In the genomic region with DNA sequence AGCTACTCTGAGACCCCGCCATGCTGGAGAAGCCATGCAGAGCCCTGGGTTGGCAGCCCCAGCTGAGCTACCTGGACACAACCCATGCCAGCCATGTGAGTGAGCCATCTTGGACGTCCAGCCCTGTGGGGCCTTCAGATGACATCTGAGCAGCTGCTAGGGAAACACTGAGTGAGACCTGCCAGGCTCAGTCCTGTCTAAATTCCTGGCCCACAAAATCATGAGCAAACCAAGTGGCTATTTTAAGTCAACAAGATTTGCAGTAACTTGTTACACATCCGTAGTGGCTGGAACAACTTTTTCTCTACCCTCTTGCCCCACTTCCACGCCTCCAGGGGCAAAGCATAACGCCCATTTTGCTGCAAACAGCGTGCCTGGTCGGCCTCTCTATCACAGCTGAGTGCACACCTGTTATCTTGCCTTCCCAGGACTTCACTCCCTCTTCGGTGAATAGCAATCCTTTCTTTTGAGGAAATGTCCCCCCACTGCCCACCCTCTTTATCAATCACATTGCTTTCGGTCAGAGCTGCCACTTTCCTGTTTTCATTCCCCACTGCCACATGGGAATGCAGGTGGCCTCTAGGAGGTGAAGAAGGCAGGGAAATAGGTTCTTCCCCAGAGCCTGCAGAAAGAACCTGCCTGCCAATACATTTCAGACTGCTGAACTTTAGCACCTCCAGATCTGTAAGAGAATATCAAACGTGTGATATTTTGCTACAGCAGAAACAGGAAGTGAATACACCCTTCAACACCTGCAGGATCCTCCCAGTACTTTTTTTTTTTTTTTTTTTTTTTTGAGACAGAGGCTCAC, we compare ENCODE assay signal across 11 cellular contexts. TPM values are rescaled to one million over a fixed set of nuclear protein-coding genes. Genes with fewer than 3 reads are reported as not detected.
A peak's percentile ranks its signal among the peaks of the same experiment; 100 is the strongest.
DNase-seq lines count a peak whose midpoint lies in the region; ATAC-seq, FAIRE-seq and TF ChIP-seq lines count a peak whose summit lies in the region.
"Had no signal": no experiment of that assay in that cellular context is flagged by ENCODE, and none has a peak within 500 bp of the region (broad histone marks: within the 10 kb centered on the region; RNA-seq: fewer than 3 reads in every experiment).

No MANE protein-coding gene starts in this region.

- H3K4me3 ChIP-seq in CD8-positive, alpha-beta memory T cell (ENCODE audit: low read length): peak overlapping the region; percentile 44
- H3K4me3 ChIP-seq in kidney (ENCODE audit: low read length in 2 of 2) (no peak overlapping the region), tibial artery (no peak overlapping the region)

- intact Hi-C loops in kidney (cut with DNase I) (no loop called here), Calu3 (cut with micrococcal nuclease; ENCODE audit: unreplicated experiment) (no loop called here), tibial artery (cut with DNase I; ENCODE audit: low total_unique reads) (no loop called here)

- POLR2A ChIA-PET in CD8-positive, alpha-beta memory T cell (lab: Charles Lee): interaction anchor here (0.6 to 1.7 kb wide), 2 partner anchors 15 to 293 kb away, joined by 4 to 9 read pairs; no protein-coding TSS in a partner anchor

- CTCF ChIA-PET in CD8-positive, alpha-beta memory T cell (lab: Charles Lee): interaction anchor here (0.9 to 1.1 kb wide), 2 partner anchors 15 to 21 kb away, joined by 3 read pairs; no protein-coding TSS in a partner anchor
- CTCF ChIA-PET in Calu3 (lab: Charles Lee): no interaction called here

- peak overlapping the region; percentile 87 to 99 (median 97) for H3K27ac Mint-ChIP-seq in CD8-positive, alpha-beta memory T cell
- H3K27ac Mint-ChIP-seq in T-helper 1 cell treated with Interleukin-12 subunit alpha and Interleukin-12 subunit beta and Interleukin-4 antibody, amounts not matched to agents 30 μg/mL and 1 μg/mL, for 36 hours: peak overlapping the region; percentile 77
- no peak overlapping the region for H3K27ac Mint-ChIP-seq in Calu3 (ENCODE audit: unreplicated experiment)

- H3K4me3 Mint-ChIP-seq in CD8-positive, alpha-beta memory T cell: peak overlapping the region; percentile 15 to 94 (median 84)
- H3K4me3 Mint-ChIP-seq in T-helper 1 cell treated with Interleukin-12 subunit alpha and Interleukin-12 subunit beta and Interleukin-4 antibody, amounts not matched to agents 30 μg/mL and 1 μg/mL, for 36 hours: peak overlapping the region; percentile 41
- H3K4me3 Mint-ChIP-seq in Calu3 (ENCODE audit: low read depth, unreplicated experiment): no peak overlapping the region

- H3K36me3 Mint-ChIP-seq in CD8-positive, alpha-beta memory T cell: peaks cover 0 to 2% (median 0%) of the 10 kb centered on the region in 3 donors
- peaks cover 2% of the 10 kb centered on the region for H3K36me3 Mint-ChIP-seq in T-helper 1 cell treated with Interleukin-12 subunit alpha and Interleukin-12 subunit beta and Interleukin-4 antibody, amounts not matched to agents 30 μg/mL and 1 μg/mL, for 36 hours (ENCODE audit: low read depth)
- H3K36me3 Mint-ChIP-seq in Calu3 (ENCODE audit: insufficient read depth, unreplicated experiment): no peaks in the 10 kb centered on the region

- H3K36me3 ChIP-seq in CD8-positive, alpha-beta memory T cell (ENCODE audit: insufficient read depth, low read length): no peaks in the 10 kb centered on the region
- H3K36me3 ChIP-seq in kidney (ENCODE audit: control insufficient read depth in 1 of 2, insufficient read depth in 2 of 2, low read length in 2 of 2) (no peaks in the 10 kb centered on the region), tibial artery (no peaks in the 10 kb centered on the region)

- BruUV-seq in Calu3 (replicated peaks; lab: Mats Ljungman, UMichigan): no TSS peak

- peaks cover 0 to 6% (median 0%) of the 10 kb centered on the region in 5 donors for H3K9me3 Mint-ChIP-seq in CD8-positive, alpha-beta memory T cell
- H3K9me3 Mint-ChIP-seq in T-helper 1 cell treated with Interleukin-12 subunit alpha and Interleukin-12 subunit beta and Interleukin-4 antibody, amounts not matched to agents 30 μg/mL and 1 μg/mL, for 36 hours: no peaks in the 10 kb centered on the region
- H3K9me3 Mint-ChIP-seq in Calu3 (ENCODE audit: low read depth, unreplicated experiment): no peaks in the 10 kb centered on the region

- no peaks in the 10 kb centered on the region for H3K27me3 Mint-ChIP-seq in CD8-positive, alpha-beta memory T cell
- no peaks in the 10 kb centered on the region for H3K27me3 Mint-ChIP-seq in T-helper 1 cell treated with Interleukin-12 subunit alpha and Interleukin-12 subunit beta and Interleukin-4 antibody, amounts not matched to agents 30 μg/mL and 1 μg/mL, for 36 hours (ENCODE audit: low read depth)
- H3K27me3 Mint-ChIP-seq in Calu3 (ENCODE audit: unreplicated experiment): no peaks in the 10 kb centered on the region

- H3K4me1 Mint-ChIP-seq in CD8-positive, alpha-beta memory T cell: peaks cover 42 to 58% (median 51%) of the 10 kb centered on the region in 3 donors
- peaks cover 15% of the 10 kb centered on the region for H3K4me1 Mint-ChIP-seq in T-helper 1 cell treated with Interleukin-12 subunit alpha and Interleukin-12 subunit beta and Interleukin-4 antibody, amounts not matched to agents 30 μg/mL and 1 μg/mL, for 36 hours (ENCODE audit: low read depth)
- H3K4me1 Mint-ChIP-seq in Calu3 (ENCODE audit: low read depth, unreplicated experiment): no peaks in the 10 kb centered on the region

- H3K9me3 ChIP-seq in CD8-positive, alpha-beta memory T cell (ENCODE audit: low read length): no peaks in the 10 kb centered on the region
- no peaks in the 10 kb centered on the region for H3K9me3 ChIP-seq in kidney (ENCODE audit: control insufficient read depth in 1 of 2, low read length in 2 of 2)
- H3K9me3 ChIP-seq in tibial artery: no peaks in the 10 kb centered on the region

- FAIRE-seq in kidney (lab: Jason Lieb, UNC): no peak

- ATAC-seq in GM19395 (IDR thresholded peaks at IDR 0.05; ENCODE audit: unreplicated experiment): peak; percentile 74

- no peak overlapping the region for H3K9ac ChIP-seq in kidney (ENCODE audit: low read length in 2 of 2)

- H3K27me3 ChIP-seq in CD8-positive, alpha-beta memory T cell (ENCODE audit: insufficient read depth, low read length, poor library complexity, severe bottlenecking): no peaks in the 10 kb centered on the region
- H3K27me3 ChIP-seq in tibial artery: peaks cover 0 to 14% of the 10 kb centered on the region in 2 donors

- peaks cover 46% of the 10 kb centered on the region for H3K4me1 ChIP-seq in CD8-positive, alpha-beta memory T cell (ENCODE audit: insufficient read depth, low read length)
- H3K4me1 ChIP-seq in kidney (ENCODE audit: control insufficient read depth in 1 of 2, insufficient read depth in 1 of 2, low read depth in 1 of 2, low read length in 2 of 2) (no peaks in the 10 kb centered on the region), tibial artery (no peaks in the 10 kb centered on the region)

- peak overlapping the region; percentile 13 for H3K27ac ChIP-seq in CD8-positive, alpha-beta memory T cell (ENCODE audit: low read depth, low read length)
- no peak overlapping the region for H3K27ac ChIP-seq in kidney (ENCODE audit: low read depth in 2 of 2, low read length in 2 of 2)
- no peak overlapping the region for H3K27ac ChIP-seq in tibial artery

- TF ChIP-seq CTCF in kidney (IDR thresholded peaks at IDR 0.05; ENCODE audit: borderline replicate concordance, extremely low read depth, insufficient read depth) (no peak), Calu3 (IDR thresholded peaks at IDR 0.05; ENCODE audit: unreplicated experiment) (no peak), tibial artery (IDR thresholded peaks at IDR 0.05) (no peak)

- peak in 2 of 5 donors; percentile 56 to 66 for DNase-seq in CD8-positive, alpha-beta memory T cell
- peak; percentile 43 for DNase-seq in kidney
- no peak for DNase-seq in COLO829 (ENCODE audit: low spot score)
- no peak for DNase-seq in Calu3
- no peak for DNase-seq in tibial artery
- DNase-seq in NK-92 (lab: John Stamatoyannopoulos, UW; ENCODE audit: unreplicated experiment): no peak
- DNase-seq: NCI-H1417 had no signal

RNA-seq across cellular contexts. Expression of a gene that starts 7.4 kb away (rescaled TPM):
- under 1 TPM; 0.22 TPM for total RNA-seq in CD8-positive, alpha-beta memory T cell
- 0.81 TPM for polyA plus RNA-seq in CD8-positive, alpha-beta memory T cell
- total RNA-seq in kidney (7.6 TPM), Calu3 (2022) (not detected in 2 replicates)
- 0.37 TPM for polyA plus RNA-seq in kidney (ENCODE audit: insufficient read depth, low read depth, low replicate concordance)
- total RNA-seq: kidney epithelial cell; T-helper 2 cell treated with Interferon-gamma antibody and Interleukin-4, amounts not matched to agents 100 ng/mL and 5 ng/mL, for 36 hours had no signal

RNA-seq across cellular contexts. Expression of a gene that starts 40.0 kb away (rescaled TPM):
- 10 to 100 TPM; 60.9 to 64.0 TPM for total RNA-seq in CD8-positive, alpha-beta memory T cell
- polyA plus RNA-seq in CD8-positive, alpha-beta memory T cell: 44.4 TPM
- total RNA-seq in kidney (47.6 TPM), Calu3 (2022) (29.2 and 33.5 TPM in 2 replicates)
- 21.1 TPM for polyA plus RNA-seq in kidney (ENCODE audit: insufficient read depth, low read depth, low replicate concordance)

RNA-seq across cellular contexts. Expression of a gene that starts 50.4 kb away (rescaled TPM):
- total RNA-seq in CD8-positive, alpha-beta memory T cell: 10 to 100 TPM; 11.7 to 14.9 TPM
- 1.2 TPM for polyA plus RNA-seq in CD8-positive, alpha-beta memory T cell
- 12.3 TPM for total RNA-seq in kidney
- 1.9 TPM for polyA plus RNA-seq in kidney (ENCODE audit: insufficient read depth, low read depth, low replicate concordance)
- total RNA-seq in Calu3 (2022): 12.9 and 13.3 TPM in 2 replicates
